1 cellular context compared by ENCODE assay signal in the genomic region with DNA sequence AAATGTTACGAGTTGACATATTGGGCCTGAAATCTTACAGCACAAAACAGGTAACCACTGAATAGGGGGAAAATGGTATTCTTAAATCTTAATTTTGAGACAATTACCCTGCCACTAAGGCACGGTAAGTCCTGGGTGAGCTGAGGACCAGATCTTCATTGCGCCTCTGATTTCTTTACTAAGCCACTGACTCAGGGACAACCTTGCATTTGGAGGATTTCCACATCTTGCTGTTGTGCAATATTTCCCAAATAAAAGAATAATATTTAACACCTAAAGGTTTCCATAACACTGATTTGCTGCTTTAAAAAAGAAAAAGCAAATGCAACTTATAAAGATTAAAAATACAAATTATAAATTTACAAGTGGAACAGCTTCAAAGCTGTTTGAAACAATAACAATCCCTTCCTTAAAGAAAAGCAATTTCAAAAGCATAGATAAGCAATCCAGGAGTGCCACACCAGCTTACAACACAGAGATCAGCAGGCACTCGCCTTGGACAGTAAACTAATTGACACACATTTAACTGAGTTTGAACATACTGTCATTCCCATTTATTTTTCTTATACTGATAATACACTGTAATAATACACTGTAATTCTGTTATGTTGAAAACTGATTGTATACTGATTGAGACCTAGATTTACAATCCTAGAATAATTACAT.
TF ChIP-seq lines count a peak whose summit lies in the region.

No MANE protein-coding gene starts in this region.

TF ChIP-seq in K562, 482 proteins besides CTCF, POLR2A, EP300 and RAD21 (continued from another document):
- TF ChIP-seq, protein P1, sequence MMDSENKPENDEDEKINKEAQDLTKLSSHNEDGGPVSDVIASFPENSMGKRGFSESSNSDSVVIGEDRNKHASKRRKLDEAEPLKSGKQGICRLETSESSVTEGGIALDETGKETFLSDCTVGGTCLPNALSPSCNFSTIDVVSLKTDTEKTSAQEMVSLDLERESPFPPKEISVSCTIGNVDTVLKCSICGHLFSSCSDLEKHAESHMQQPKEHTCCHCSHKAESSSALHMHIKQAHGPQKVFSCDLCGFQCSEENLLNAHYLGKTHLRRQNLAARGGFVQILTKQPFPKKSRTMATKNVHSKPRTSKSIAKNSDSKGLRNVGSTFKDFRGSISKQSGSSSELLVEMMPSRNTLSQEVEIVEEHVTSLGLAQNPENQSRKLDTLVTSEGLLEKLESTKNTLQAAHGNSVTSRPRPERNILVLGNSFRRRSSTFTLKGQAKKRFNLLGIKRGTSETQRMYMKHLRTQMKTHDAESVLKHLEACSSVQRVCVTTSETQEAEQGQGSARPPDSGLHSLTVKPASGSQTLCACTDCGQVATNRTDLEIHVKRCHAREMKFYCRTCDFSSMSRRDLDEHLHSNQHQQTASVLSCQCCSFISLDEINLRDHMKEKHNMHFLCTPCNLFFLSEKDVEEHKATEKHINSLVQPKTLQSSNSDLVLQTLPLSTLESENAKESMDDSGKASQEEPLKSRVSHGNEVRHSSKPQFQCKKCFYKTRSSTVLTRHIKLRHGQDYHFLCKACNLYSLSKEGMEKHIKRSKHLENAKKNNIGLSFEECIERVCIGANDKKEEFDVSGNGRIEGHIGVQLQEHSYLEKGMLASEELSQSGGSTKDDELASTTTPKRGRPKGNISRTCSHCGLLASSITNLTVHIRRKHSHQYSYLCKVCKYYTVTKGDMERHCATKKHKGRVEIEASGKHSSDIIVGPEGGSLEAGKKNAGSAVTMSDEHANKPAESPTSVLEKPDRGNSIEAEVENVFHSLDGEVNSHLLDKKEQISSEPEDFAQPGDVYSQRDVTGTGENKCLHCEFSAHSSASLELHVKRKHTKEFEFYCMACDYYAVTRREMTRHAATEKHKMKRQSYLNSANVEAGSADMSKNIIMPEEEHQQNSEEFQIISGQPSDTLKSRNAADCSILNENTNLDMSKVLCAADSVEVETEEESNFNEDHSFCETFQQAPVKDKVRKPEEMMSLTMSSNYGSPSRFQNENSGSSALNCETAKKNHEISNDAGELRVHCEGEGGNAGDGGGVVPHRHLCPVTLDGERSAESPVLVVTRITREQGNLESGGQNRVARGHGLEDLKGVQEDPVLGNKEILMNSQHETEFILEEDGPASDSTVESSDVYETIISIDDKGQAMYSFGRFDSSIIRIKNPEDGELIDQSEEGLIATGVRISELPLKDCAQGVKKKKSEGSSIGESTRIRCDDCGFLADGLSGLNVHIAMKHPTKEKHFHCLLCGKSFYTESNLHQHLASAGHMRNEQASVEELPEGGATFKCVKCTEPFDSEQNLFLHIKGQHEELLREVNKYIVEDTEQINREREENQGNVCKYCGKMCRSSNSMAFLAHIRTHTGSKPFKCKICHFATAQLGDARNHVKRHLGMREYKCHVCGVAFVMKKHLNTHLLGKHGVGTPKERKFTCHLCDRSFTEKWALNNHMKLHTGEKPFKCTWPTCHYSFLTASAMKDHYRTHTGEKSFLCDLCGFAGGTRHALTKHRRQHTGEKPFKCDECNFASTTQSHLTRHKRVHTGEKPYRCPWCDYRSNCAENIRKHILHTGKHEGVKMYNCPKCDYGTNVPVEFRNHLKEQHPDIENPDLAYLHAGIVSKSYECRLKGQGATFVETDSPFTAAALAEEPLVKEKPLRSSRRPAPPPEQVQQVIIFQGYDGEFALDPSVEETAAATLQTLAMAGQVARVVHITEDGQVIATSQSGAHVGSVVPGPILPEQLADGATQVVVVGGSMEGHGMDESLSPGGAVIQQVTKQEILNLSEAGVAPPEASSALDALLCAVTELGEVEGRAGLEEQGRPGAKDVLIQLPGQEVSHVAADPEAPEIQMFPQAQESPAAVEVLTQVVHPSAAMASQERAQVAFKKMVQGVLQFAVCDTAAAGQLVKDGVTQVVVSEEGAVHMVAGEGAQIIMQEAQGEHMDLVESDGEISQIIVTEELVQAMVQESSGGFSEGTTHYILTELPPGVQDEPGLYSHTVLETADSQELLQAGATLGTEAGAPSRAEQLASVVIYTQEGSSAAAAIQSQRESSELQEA (IDR thresholded peaks at IDR 0.05; ENCODE audit: low read depth): no peak
- peak; percentile 92 for TF ChIP-seq CEBPB (tag; IDR thresholded peaks at IDR 0.05)
